In the genomic region with DNA sequence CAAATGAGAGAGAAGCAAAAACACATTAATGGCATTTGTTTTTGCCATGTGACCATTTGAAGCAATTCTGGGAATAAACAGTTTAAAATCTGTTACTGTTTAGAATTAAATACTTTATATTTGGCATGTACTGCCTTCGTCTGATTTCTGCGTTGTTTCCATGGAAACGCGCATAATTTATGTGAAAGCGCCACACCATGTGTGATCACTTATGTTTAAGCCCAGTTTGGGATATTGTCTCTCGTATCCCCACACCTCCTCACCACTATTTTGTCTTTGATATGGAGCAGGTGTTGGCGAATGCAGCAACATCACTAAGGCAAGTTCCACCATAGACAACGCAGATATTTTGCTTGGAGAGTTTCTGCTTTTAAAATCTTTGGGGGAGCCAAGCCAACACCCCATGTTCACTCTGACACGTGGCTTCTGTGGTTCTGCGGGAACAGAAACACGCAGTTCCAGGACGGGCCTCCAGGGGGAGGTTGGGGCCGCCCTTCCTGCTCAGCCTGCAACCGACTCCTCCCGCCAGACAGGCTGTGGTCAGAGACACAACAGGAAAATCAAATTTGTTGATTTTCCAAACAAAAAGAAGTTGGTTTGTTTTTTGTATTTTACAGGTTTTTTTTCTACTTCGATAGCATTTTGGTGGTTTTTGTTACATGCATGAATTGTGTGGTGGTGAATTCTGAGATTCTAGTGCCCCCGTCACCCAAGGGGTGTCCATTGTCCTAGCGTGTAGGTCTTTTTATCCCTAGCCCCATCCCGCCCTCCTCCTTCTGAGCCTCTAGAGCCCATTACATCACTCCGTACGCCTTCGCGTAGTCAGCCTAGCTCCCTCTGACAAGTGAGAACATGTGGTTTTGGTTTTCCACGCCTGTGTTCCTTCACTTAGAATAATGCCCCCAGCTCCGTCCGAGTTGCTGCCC, we compare ENCODE assay signal across 8 cellular contexts.
A peak's percentile ranks its signal among the peaks of the same experiment; 100 is the strongest.
DNase-seq lines count a peak whose midpoint lies in the region; ATAC-seq and TF ChIP-seq lines count a peak whose summit lies in the region.

No MANE protein-coding gene starts in this region.

- no peak overlapping the region for H3K27ac Mint-ChIP-seq in WTC11

- TF ChIP-seq CTCF in WTC11 (IDR thresholded peaks at IDR 0.05): peak; percentile 92

- DNase-seq in DMS153 (lab: John Stamatoyannopoulos, UW) (peak; percentile 7), HT-29 (ENCODE audit: low spot score) (peak; percentile 70), WTC11 (ENCODE audit: low spot score) (peak; percentile 82), cerebellar cortex (ENCODE audit: low spot score) (peak; percentile 80), left lobe of liver (ENCODE audit: low spot score) (peak; percentile 65)
- DNase-seq in stimulated activated CD4-positive, alpha-beta T cell treated with anti-CD3 and anti-CD28 coated beads, Interleukin-4, amount 100 ng/mL, for 24 hours: peak; percentile 65

- peaks cover 13% of the 10 kb centered on the region for H3K4me1 Mint-ChIP-seq in WTC11

- no peak overlapping the region for H3K4me3 Mint-ChIP-seq in WTC11

- no peaks in the 10 kb centered on the region for H3K9me3 Mint-ChIP-seq in WTC11

- peak; percentile 95 for ATAC-seq in WTC11
- ATAC-seq in left lobe of liver: peak; percentile 95
- no peak for ATAC-seq in GM19023 (IDR thresholded peaks at IDR 0.05; ENCODE audit: unreplicated experiment)
- no peak for ATAC-seq in GM18511 (IDR thresholded peaks at IDR 0.05; ENCODE audit: unreplicated experiment)

- no peaks in the 10 kb centered on the region; the same call in 1 of the 2 replicates for H3K27me3 Mint-ChIP-seq in WTC11 (ENCODE audit: low read depth)

- CTCF ChIA-PET in WTC11 (lab: Charles Lee): interaction anchor here (1.2 kb wide), 1 partner anchor 12 kb away, joined by 5 read pairs; no protein-coding TSS in a partner anchor

- no peaks in the 10 kb centered on the region for H3K36me3 Mint-ChIP-seq in WTC11

- POLR2A ChIA-PET in WTC11 (lab: Charles Lee): no interaction called here

TF ChIP-seq in WTC11, 78 proteins besides CTCF, POLR2A, EP300 and RAD21:
- TF ChIP-seq, protein P1, sequence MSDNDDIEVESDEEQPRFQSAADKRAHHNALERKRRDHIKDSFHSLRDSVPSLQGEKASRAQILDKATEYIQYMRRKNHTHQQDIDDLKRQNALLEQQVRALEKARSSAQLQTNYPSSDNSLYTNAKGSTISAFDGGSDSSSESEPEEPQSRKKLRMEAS (CRISPR knock-in tag; IDR thresholded peaks at IDR 0.05): peak; percentile 73; the same call in 1 of the 2 replicates
- TF ChIP-seq, protein P2, sequence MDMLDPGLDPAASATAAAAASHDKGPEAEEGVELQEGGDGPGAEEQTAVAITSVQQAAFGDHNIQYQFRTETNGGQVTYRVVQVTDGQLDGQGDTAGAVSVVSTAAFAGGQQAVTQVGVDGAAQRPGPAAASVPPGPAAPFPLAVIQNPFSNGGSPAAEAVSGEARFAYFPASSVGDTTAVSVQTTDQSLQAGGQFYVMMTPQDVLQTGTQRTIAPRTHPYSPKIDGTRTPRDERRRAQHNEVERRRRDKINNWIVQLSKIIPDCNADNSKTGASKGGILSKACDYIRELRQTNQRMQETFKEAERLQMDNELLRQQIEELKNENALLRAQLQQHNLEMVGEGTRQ (CRISPR knock-in tag; IDR thresholded peaks at IDR 0.05): peak; percentile 56; the same call in 1 of the 2 replicates
- no peak for TF ChIP-seq FOXJ3 (CRISPR knock-in tag; IDR thresholded peaks at IDR 0.05; ENCODE audit: borderline replicate concordance)
- TF ChIP-seq, protein P3, sequence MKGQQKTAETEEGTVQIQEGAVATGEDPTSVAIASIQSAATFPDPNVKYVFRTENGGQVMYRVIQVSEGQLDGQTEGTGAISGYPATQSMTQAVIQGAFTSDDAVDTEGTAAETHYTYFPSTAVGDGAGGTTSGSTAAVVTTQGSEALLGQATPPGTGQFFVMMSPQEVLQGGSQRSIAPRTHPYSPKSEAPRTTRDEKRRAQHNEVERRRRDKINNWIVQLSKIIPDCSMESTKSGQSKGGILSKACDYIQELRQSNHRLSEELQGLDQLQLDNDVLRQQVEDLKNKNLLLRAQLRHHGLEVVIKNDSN (CRISPR knock-in tag; IDR thresholded peaks at IDR 0.05): peak; percentile 49; the same call in 1 of the 2 replicates

Comparison
In these comparisons a context has a peak if more than half of its experiments do, and no peak if none do; other contexts are left out.
1. DNase-seq: peak in every context shown above with its lines; median percentile 82 in WTC11; 80 in cerebellar cortex; 70 in HT-29; 65 in left lobe of liver; 65 in stimulated activated CD4-positive, alpha-beta T cell treated with anti-CD3 and anti-CD28 coated beads, Interleukin-4, amount 100 ng/mL, for 24 hours; 7 in DMS153.
2. ATAC-seq: peak in WTC11 (single experiment) and left lobe of liver (single experiment); none in GM19023 (single experiment) and GM18511 (single experiment).